27 cellular contexts compared by ENCODE assay signal in the genomic region with DNA sequence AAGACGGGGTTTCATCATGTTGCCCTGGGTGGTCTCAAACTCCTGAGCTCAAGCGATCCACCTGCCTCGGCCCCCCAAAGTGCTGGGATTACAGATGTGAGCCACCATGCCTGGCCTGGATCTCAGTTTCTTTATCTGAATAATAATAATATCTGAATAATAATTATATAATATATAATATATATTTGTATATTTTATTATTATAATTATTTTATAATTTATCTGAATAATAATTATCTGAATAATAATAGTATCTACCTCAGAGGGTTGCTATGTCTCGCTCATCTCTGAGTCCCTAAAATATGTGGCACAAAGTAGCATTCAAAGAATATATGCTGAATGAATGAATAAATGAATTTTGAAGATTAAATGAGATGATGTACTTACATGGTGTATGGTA. TPM values are rescaled to one million over a fixed set of nuclear protein-coding genes. Genes with fewer than 3 reads are reported as not detected.
"Had no signal": no experiment of that assay in that cellular context is flagged by ENCODE, and none has a peak within 500 bp of the region (broad histone marks: within the 10 kb centered on the region; RNA-seq: fewer than 3 reads in every experiment).

No MANE protein-coding gene starts in this region.

- H3K27ac Mint-ChIP-seq: immature natural killer cell; memory B cell; mesothelial cell of epicardium; naive B cell; naive thymus-derived CD4-positive, alpha-beta T cell had no signal

- H3K4me3 Mint-ChIP-seq: immature natural killer cell; memory B cell; mesothelial cell of epicardium; naive B cell; naive thymus-derived CD4-positive, alpha-beta T cell had no signal

- H3K36me3 Mint-ChIP-seq: immature natural killer cell; memory B cell; mesothelial cell of epicardium; naive B cell; naive thymus-derived CD4-positive, alpha-beta T cell had no signal

- DNase-seq: hippocampal formation; hypothalamus; immature natural killer cell; islet precursor cell; kidney; kidney glomerular epithelial cell; left cardiac atrium; left colon; left lung; left ventricle myocardium inferior; left ventricle myocardium superior; lower lobe of right lung; mammary epithelial cell; mesenchymal stem cell; mesendoderm; midbrain; mucosa of descending colon; naive B cell; naive thymus-derived CD4-positive, alpha-beta T cell had no signal

- H3K27me3 Mint-ChIP-seq: memory B cell had no signal

- ATAC-seq: left cardiac atrium; left colon; left lobe of liver; left lung; left ventricle myocardium superior; lower lobe of right lung; mucosa of descending colon; naive thymus-derived CD4-positive, alpha-beta T cell had no signal

- H3K9me3 Mint-ChIP-seq: immature natural killer cell; memory B cell; naive B cell; naive thymus-derived CD4-positive, alpha-beta T cell had no signal

RNA-seq across cellular contexts. Expression of a gene that starts 44.8 kb away (rescaled TPM):
- total RNA-seq: hepatocyte, kidney, left colon, lung microvascular endothelial cell, mesenteric fat pad, mucosa of descending colon, mucosa of gallbladder, myocyte had no signal
